ENCODE assay signal across 28 cellular contexts in the genomic region with DNA sequence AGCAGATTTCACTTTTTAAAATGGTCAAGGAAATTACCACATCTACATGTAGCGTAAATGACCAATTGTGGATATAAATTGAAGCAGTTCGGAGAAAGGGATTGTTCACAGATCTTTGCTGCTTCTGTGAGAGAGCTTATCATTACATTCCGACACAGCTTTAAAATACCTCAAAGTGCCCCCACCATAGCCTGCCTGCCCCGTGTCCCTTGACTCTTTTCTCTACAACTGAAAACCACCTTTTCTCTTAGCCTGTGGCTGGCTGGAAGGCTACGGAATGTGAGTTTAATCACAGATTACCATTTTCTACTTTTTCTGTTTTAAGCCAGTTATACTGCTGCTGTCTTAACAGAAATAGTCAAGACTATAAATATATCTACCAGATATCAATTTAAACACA.
"Had no signal": no experiment of that assay in that cellular context is flagged by ENCODE, and none has a peak within 500 bp of the region (broad histone marks: within the 10 kb centered on the region; RNA-seq: fewer than 3 reads in every experiment).

No MANE protein-coding gene starts in this region.

- H3K9me3 Mint-ChIP-seq: activated CD4-positive, alpha-beta memory T cell treated with anti-CD3 and anti-CD28 coated beads for 36 hours; activated CD4-positive, alpha-beta T cell treated with anti-CD3 and anti-CD28 coated beads, Interleukin-2, amount 10 ng/mL, durations not matched to agents 24 days and 14 days; activated naive CD4-positive, alpha-beta T cell treated with anti-CD3 and anti-CD28 coated beads for 36 hours; activated naive CD4-positive, alpha-beta T cell treated with anti-CD3 and anti-CD28 coated beads, Interleukin-2, amount 50 U/mL, for 24 hours; activated naive CD8-positive, alpha-beta T cell treated with anti-CD3 and anti-CD28 coated beads for 36 hours; activated naive CD8-positive, alpha-beta T cell treated with anti-CD3 and anti-CD28 coated beads, Interleukin-2, amount 50 U/mL, for 24 hours; activated T-helper 1 cell treated with anti-CD3 and anti-CD28 coated beads, Interleukin-12 subunit alpha, Interleukin-12 subunit beta, Interleukin-2, Interleukin-4 antibody, amounts not matched to agents 30 ng/mL and 10 ng/mL and 1 ng/mL, durations not matched to agents 14 hours and 24 hours and 36 hours; activated T-helper 2 cell treated with anti-CD3 and anti-CD28 coated beads, Interferon-gamma antibody, Interleukin-2, Interleukin-4, amounts not matched to agents 10 μg/mL and 5 μg/mL and 100 μg/mL, durations not matched to agents 14 hours and 24 hours and 36 hours had no signal

- H3K4me1 ChIP-seq: adrenal gland, body of pancreas, esophagus muscularis mucosa, foreskin keratinocyte, gastrocnemius medialis had no signal

- H3K4me3 ChIP-seq: adrenal gland, body of pancreas, esophagus muscularis mucosa, gastrocnemius medialis had no signal

- H3K27ac Mint-ChIP-seq: activated CD4-positive, alpha-beta memory T cell treated with anti-CD3 and anti-CD28 coated beads for 36 hours; activated CD4-positive, alpha-beta T cell treated with anti-CD3 and anti-CD28 coated beads for 36 hours; activated CD4-positive, alpha-beta T cell treated with anti-CD3 and anti-CD28 coated beads, Interleukin-2, amount 10 ng/mL, durations not matched to agents 24 days and 14 days; activated CD8-positive, alpha-beta memory T cell treated with anti-CD3 and anti-CD28 coated beads, Interleukin-2, amount 10 ng/mL, durations not matched to agents 7 days and 5 days; activated CD8-positive, alpha-beta T cell treated with anti-CD3 and anti-CD28 coated beads, Interleukin-2, amount 10 ng/mL, durations not matched to agents 7 days and 5 days; activated naive CD4-positive, alpha-beta T cell treated with anti-CD3 and anti-CD28 coated beads for 36 hours; activated naive CD4-positive, alpha-beta T cell treated with anti-CD3 and anti-CD28 coated beads, Interleukin-2, amount 50 U/mL, for 24 hours; activated naive CD8-positive, alpha-beta T cell treated with anti-CD3 and anti-CD28 coated beads for 36 hours; activated naive CD8-positive, alpha-beta T cell treated with anti-CD3 and anti-CD28 coated beads, Interleukin-2, amount 50 U/mL, for 24 hours; activated T-helper 1 cell treated with anti-CD3 and anti-CD28 coated beads, Interleukin-12 subunit alpha, Interleukin-12 subunit beta, Interleukin-2, Interleukin-4 antibody, amounts not matched to agents 30 ng/mL and 10 ng/mL and 1 ng/mL, durations not matched to agents 14 hours and 24 hours and 36 hours; activated T-helper 2 cell treated with anti-CD3 and anti-CD28 coated beads, Interferon-gamma antibody, Interleukin-2, Interleukin-4, amounts not matched to agents 10 μg/mL and 5 μg/mL and 100 μg/mL, durations not matched to agents 14 hours and 24 hours and 36 hours had no signal

- H3K4me3 Mint-ChIP-seq: activated CD4-positive, alpha-beta memory T cell treated with anti-CD3 and anti-CD28 coated beads for 36 hours; activated CD4-positive, alpha-beta T cell treated with anti-CD3 and anti-CD28 coated beads for 36 hours; activated CD4-positive, alpha-beta T cell treated with anti-CD3 and anti-CD28 coated beads, Interleukin-2, amount 10 ng/mL, durations not matched to agents 24 days and 14 days; activated CD8-positive, alpha-beta memory T cell treated with anti-CD3 and anti-CD28 coated beads, Interleukin-2, amount 10 ng/mL, durations not matched to agents 7 days and 5 days; activated CD8-positive, alpha-beta T cell treated with anti-CD3 and anti-CD28 coated beads, Interleukin-2, amount 10 ng/mL, durations not matched to agents 7 days and 5 days; activated naive CD4-positive, alpha-beta T cell treated with anti-CD3 and anti-CD28 coated beads for 36 hours; activated naive CD4-positive, alpha-beta T cell treated with anti-CD3 and anti-CD28 coated beads, Interleukin-2, amount 50 U/mL, for 24 hours; activated naive CD8-positive, alpha-beta T cell treated with anti-CD3 and anti-CD28 coated beads for 36 hours; activated naive CD8-positive, alpha-beta T cell treated with anti-CD3 and anti-CD28 coated beads, Interleukin-2, amount 50 U/mL, for 24 hours; activated T-helper 1 cell treated with anti-CD3 and anti-CD28 coated beads, Interleukin-12 subunit alpha, Interleukin-12 subunit beta, Interleukin-2, Interleukin-4 antibody, amounts not matched to agents 30 ng/mL and 10 ng/mL and 1 ng/mL, durations not matched to agents 14 hours and 24 hours and 36 hours had no signal

- H3K36me3 Mint-ChIP-seq: activated CD4-positive, alpha-beta memory T cell treated with anti-CD3 and anti-CD28 coated beads for 36 hours; activated CD8-positive, alpha-beta memory T cell treated with anti-CD3 and anti-CD28 coated beads, Interleukin-2, amount 10 ng/mL, durations not matched to agents 7 days and 5 days; activated naive CD4-positive, alpha-beta T cell treated with anti-CD3 and anti-CD28 coated beads, Interleukin-2, amount 50 U/mL, for 24 hours; activated naive CD8-positive, alpha-beta T cell treated with anti-CD3 and anti-CD28 coated beads for 36 hours had no signal

- DNase-seq: activated CD4-positive, alpha-beta memory T cell treated with anti-CD3 and anti-CD28 coated beads for 36 hours; activated CD4-positive, alpha-beta T cell treated with anti-CD3 and anti-CD28 coated beads for 36 hours; activated CD4-positive, CD25-positive, alpha-beta regulatory T cell; activated CD4-positive, CD25-positive, alpha-beta regulatory T cell treated with anti-CD3 and anti-CD28 coated beads, Interleukin-2, amount 50 U/mL, for 72 hours; activated CD8-positive, alpha-beta memory T cell treated with anti-CD3 and anti-CD28 coated beads, Interleukin-2, amount 10 ng/mL, durations not matched to agents 7 days and 5 days; activated CD8-positive, alpha-beta memory T cell treated with anti-CD3 and anti-CD28 coated beads, Interleukin-2, amount 50 U/mL, for 4 hours; activated CD8-positive, alpha-beta T cell treated with anti-CD3 and anti-CD28 coated beads, Interleukin-2, amount 10 ng/mL, durations not matched to agents 7 days and 5 days; activated effector memory CD4-positive, alpha-beta T cell treated with anti-CD3 and anti-CD28 coated beads, Interleukin-2, amount 50 U/mL, for 16 hours; activated naive CD4-positive, alpha-beta T cell treated with anti-CD3 and anti-CD28 coated beads for 36 hours; activated naive CD8-positive, alpha-beta T cell treated with anti-CD3 and anti-CD28 coated beads for 36 hours; activated naive CD8-positive, alpha-beta T cell treated with anti-CD3 and anti-CD28 coated beads, Interleukin-2, amount 50 U/mL, for 24 hours; activated T-cell treated with anti-CD3 and anti-CD28 coated beads, Interleukin-2, amount 50 U/mL, for 1 hour; activated T-cell treated with anti-CD3 and anti-CD28 coated beads, Interleukin-2, amount 50 U/mL, for 48 hours; adrenal gland; amygdala; aorta; body of pancreas; caudate nucleus; effector CD8-positive, alpha-beta T cell; erythroblast; foreskin keratinocyte; gastrocnemius medialis; T-helper 2 cell had no signal

- ATAC-seq: activated CD4-positive, alpha-beta T cell treated with anti-CD3 and anti-CD28 coated beads for 36 hours; activated CD8-positive, alpha-beta memory T cell treated with anti-CD3 and anti-CD28 coated beads, Interleukin-2, amount 10 ng/mL, durations not matched to agents 7 days and 5 days; activated CD8-positive, alpha-beta T cell treated with anti-CD3 and anti-CD28 coated beads, Interleukin-2, amount 10 ng/mL, durations not matched to agents 7 days and 5 days; activated naive CD8-positive, alpha-beta T cell treated with anti-CD3 and anti-CD28 coated beads, Interleukin-2, amount 50 U/mL, for 24 hours; body of pancreas; foreskin keratinocyte; gastrocnemius medialis had no signal

- H3K27me3 ChIP-seq: adrenal gland, body of pancreas, esophagus muscularis mucosa, gastrocnemius medialis had no signal

- H3K27ac ChIP-seq: adrenal gland, body of pancreas, esophagus muscularis mucosa, foreskin keratinocyte, gastrocnemius medialis had no signal

- H3K4me1 Mint-ChIP-seq: activated CD4-positive, alpha-beta T cell treated with anti-CD3 and anti-CD28 coated beads, Interleukin-2, amount 10 ng/mL, durations not matched to agents 24 days and 14 days; activated CD8-positive, alpha-beta memory T cell treated with anti-CD3 and anti-CD28 coated beads, Interleukin-2, amount 10 ng/mL, durations not matched to agents 7 days and 5 days; activated naive CD4-positive, alpha-beta T cell treated with anti-CD3 and anti-CD28 coated beads, Interleukin-2, amount 50 U/mL, for 24 hours; activated naive CD8-positive, alpha-beta T cell treated with anti-CD3 and anti-CD28 coated beads for 36 hours; activated naive CD8-positive, alpha-beta T cell treated with anti-CD3 and anti-CD28 coated beads, Interleukin-2, amount 50 U/mL, for 24 hours had no signal

- H3K36me3 ChIP-seq: adrenal gland, esophagus muscularis mucosa, gastrocnemius medialis had no signal
